In the genomic region with DNA sequence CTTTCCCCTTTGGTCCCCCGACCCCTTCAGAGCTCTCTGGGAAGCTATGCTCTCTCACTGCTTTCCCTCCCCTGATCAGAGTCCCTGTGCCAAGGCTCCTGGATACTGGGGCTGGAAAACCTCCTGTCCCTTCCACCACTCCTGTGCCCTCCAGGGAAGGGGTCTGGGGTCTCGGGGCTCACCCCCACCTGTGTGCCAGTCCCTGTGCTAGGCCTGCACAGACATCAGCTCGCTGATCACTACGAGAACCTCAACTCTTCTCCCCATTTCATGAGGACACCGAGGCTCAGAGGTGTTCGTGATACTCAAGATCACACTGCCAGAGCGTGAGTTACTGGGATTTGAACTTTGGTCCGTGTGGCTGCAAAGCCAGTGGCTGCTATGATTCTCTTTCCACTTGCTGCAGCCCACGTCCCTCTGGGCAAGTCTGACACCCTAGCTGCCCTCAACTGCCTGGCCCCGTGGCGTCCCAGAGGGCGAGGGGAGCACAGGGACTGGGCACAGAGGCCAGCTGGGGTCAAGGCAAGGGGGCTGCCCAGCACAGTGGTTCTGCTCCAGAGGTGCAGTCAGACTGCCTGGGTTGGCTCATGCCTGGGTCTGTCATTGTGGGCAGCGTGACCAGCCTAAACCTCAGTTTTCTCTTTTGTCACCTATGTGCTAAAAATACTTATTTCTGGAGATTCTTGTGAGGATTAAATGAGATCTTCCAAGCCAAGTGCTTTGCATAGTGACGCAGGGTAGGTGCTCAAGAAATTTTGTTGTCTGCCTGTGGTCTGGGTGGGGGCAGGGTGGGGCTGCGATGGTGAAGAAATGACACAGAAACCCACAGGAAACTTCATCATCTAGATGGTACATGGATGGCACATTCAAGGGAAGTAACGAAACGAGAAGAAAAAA, we compare ENCODE assay signal across 8 cellular contexts. TPM values are rescaled to one million over a fixed set of nuclear protein-coding genes. Genes with fewer than 3 reads are reported as not detected.
DNase-seq lines count a peak whose midpoint lies in the region; ATAC-seq and TF ChIP-seq lines count a peak whose summit lies in the region.

No MANE protein-coding gene starts in this region.

- 69% methylated on average over 14 of the region's 17 CpGs for WGBS in esophagus muscularis mucosa

- H3K4me1 Mint-ChIP-seq in activated CD8-positive, alpha-beta T cell treated with anti-CD3 and anti-CD28 coated beads for 36 hours (ENCODE audit: low read depth), result peaks cover 64% of the 10 kb centered on the region

- peak; percentile 94 for DNase-seq in activated CD8-positive, alpha-beta T cell treated with anti-CD3 and anti-CD28 coated beads for 36 hours
- no peak for DNase-seq in esophagus muscularis mucosa (ENCODE audit: extremely low spot score)
- DNase-seq in stimulated activated CD4-positive, alpha-beta T cell treated with anti-CD3 and anti-CD28 coated beads, Interleukin-4, amount 100 ng/mL, for 1 hour, result peak; percentile 53
- DNase-seq in NCI-H446 (lab: John Stamatoyannopoulos, UW), result no peak
- no peak for DNase-seq in AG08396 (ENCODE audit: low spot score)
- no peak for DNase-seq in uterus
- no peak for DNase-seq in NCI-H1105 treated with DMSO at 0.1 percent for 48 hours (lab: John Stamatoyannopoulos, UW)

- no peaks in the 10 kb centered on the region for H3K36me3 Mint-ChIP-seq in activated CD8-positive, alpha-beta T cell treated with anti-CD3 and anti-CD28 coated beads for 36 hours (ENCODE audit: low read depth)

- no peak for TF ChIP-seq CTCF in activated CD8-positive, alpha-beta T cell treated with anti-CD3 and anti-CD28 coated beads for 36 hours (IDR thresholded peaks at IDR 0.05)
- TF ChIP-seq CTCF in esophagus muscularis mucosa (IDR thresholded peaks at IDR 0.05) (no peak), uterus (IDR thresholded peaks at IDR 0.05) (no peak)

- H3K4me1 ChIP-seq in HUES48 (ENCODE audit: control insufficient read depth, insufficient read depth, low read length) (peaks cover 26% of the 10 kb centered on the region), esophagus muscularis mucosa (peaks cover 25 to 48% (median 47%) of the 10 kb centered on the region in 4 donors), uterus (peaks cover 5% of the 10 kb centered on the region in 2 donors)

- POLR2A ChIA-PET in activated CD8-positive, alpha-beta T cell treated with anti-CD3 and anti-CD28 coated beads for 36 hours (lab: Charles Lee), result interaction anchor here (1.1 to 14.3 kb wide), 4 partner anchors 8 to 45 kb away, joined by 4 to 135 read pairs (median 6); a partner anchor contains a TSS

- TF ChIP-seq POLR2A in esophagus muscularis mucosa (IDR thresholded peaks at IDR 0.05; ENCODE audit: low read depth) (no peak), uterus (IDR thresholded peaks at IDR 0.05) (no peak)

- intact Hi-C loops in activated CD8-positive, alpha-beta T cell treated with anti-CD3 and anti-CD28 coated beads for 36 hours (cut with micrococcal nuclease), result loop anchor here (5.0 kb wide), 1 partner anchor 38 kb away; no protein-coding TSS in a partner anchor
- intact Hi-C loops in esophagus muscularis mucosa (cut with DNase I), result no loop called here
- intact Hi-C loops in uterus (cut with DNase I; ENCODE audit: low total_unique reads), result no loop called here

- H3K27me3 Mint-ChIP-seq in activated CD8-positive, alpha-beta T cell treated with anti-CD3 and anti-CD28 coated beads for 36 hours, result no peaks in the 10 kb centered on the region

- H3K9me3 ChIP-seq in HUES48 (ENCODE audit: control insufficient read depth, insufficient read depth, low read length) (no peaks in the 10 kb centered on the region), esophagus muscularis mucosa (no peaks in the 10 kb centered on the region), uterus (no peaks in the 10 kb centered on the region)

- no peaks in the 10 kb centered on the region for H3K36me3 ChIP-seq in HUES48 (ENCODE audit: control insufficient read depth, insufficient read depth, low read length)
- H3K36me3 ChIP-seq in esophagus muscularis mucosa, result no peaks in the 10 kb centered on the region
- no peaks in the 10 kb centered on the region for H3K36me3 ChIP-seq in uterus

- CTCF ChIA-PET in activated CD8-positive, alpha-beta T cell treated with anti-CD3 and anti-CD28 coated beads for 36 hours (lab: Charles Lee), result interaction anchor here (1.2 to 3.0 kb wide), 6 partner anchors 21 to 57 kb away, joined by 5 to 12 read pairs (median 8); no protein-coding TSS in a partner anchor

- TF ChIP-seq EP300 in esophagus muscularis mucosa (IDR thresholded peaks at IDR 0.05), result no peak

- no peaks in the 10 kb centered on the region for H3K27me3 ChIP-seq in HUES48 (ENCODE audit: control insufficient read depth, insufficient read depth, low read length)
- no peaks in the 10 kb centered on the region for H3K27me3 ChIP-seq in esophagus muscularis mucosa
- no peaks in the 10 kb centered on the region for H3K27me3 ChIP-seq in uterus

- ATAC-seq in activated CD8-positive, alpha-beta T cell treated with anti-CD3 and anti-CD28 coated beads for 36 hours, result peak; percentile 81

- no peaks in the 10 kb centered on the region for H3K9me3 Mint-ChIP-seq in activated CD8-positive, alpha-beta T cell treated with anti-CD3 and anti-CD28 coated beads for 36 hours

- peak overlapping the region; percentile 78 for H3K27ac ChIP-seq in HUES48 (ENCODE audit: low read depth, low read length)
- H3K27ac ChIP-seq in esophagus muscularis mucosa (replicated peaks in 1 of 4), result peak overlapping the region; percentile 42 to 72 (median 60)
- H3K27ac ChIP-seq in uterus, result no peak overlapping the region

- H3K4me3 Mint-ChIP-seq in activated CD8-positive, alpha-beta T cell treated with anti-CD3 and anti-CD28 coated beads for 36 hours, result peak overlapping the region; percentile 26

- H3K27ac Mint-ChIP-seq in activated CD8-positive, alpha-beta T cell treated with anti-CD3 and anti-CD28 coated beads for 36 hours, result peak overlapping the region; percentile 89

- H3K9ac ChIP-seq in HUES48 (ENCODE audit: low read depth, low read length), result no peak overlapping the region

- no peak overlapping the region for H3K4me3 ChIP-seq in HUES48 (ENCODE audit: low read depth, low read length)
- H3K4me3 ChIP-seq in esophagus muscularis mucosa, result no peak overlapping the region
- H3K4me3 ChIP-seq in uterus, result no peak overlapping the region

RNA-seq across cellular contexts. Expression of a gene that starts 43.9 kb away (rescaled TPM):
- 10 to 100 TPM; 34.4 to 40.5 TPM for total RNA-seq in activated CD8-positive, alpha-beta T cell treated with anti-CD3 and anti-CD28 coated beads for 36 hours
- total RNA-seq in esophagus muscularis mucosa (10 to 100 TPM; 26.7 to 34.4 (median 31.0) TPM), uterus (10 to 100 TPM; 16.5 to 64.3 (median 27.5) TPM)

Comparison
In these comparisons a context has a peak if more than half of its experiments do, and no peak if none do; other contexts are left out.
1. H3K27ac ChIP-seq: peak in HUES48 (single experiment) and esophagus muscularis mucosa (4 of 4); none in uterus (0 of 2).
2. DNase-seq: peak in activated CD8-positive, alpha-beta T cell treated with anti-CD3 and anti-CD28 coated beads for 36 hours (single experiment) and stimulated activated CD4-positive, alpha-beta T cell treated with anti-CD3 and anti-CD28 coated beads, Interleukin-4, amount 100 ng/mL, for 1 hour (single experiment); none in esophagus muscularis mucosa (single experiment), NCI-H446 (0 of 2), AG08396 (single experiment), uterus (0 of 2) and NCI-H1105 treated with DMSO at 0.1 percent for 48 hours (single experiment).